14 cellular contexts compared by ENCODE assay signal in genomic region chr17:67982686-67983085, GRCh38.
"Had no signal": no experiment of that assay in that cellular context is flagged by ENCODE, and none has a peak within 500 bp of the region (broad histone marks: within the 10 kb centered on the region; RNA-seq: fewer than 3 reads in every experiment).

No MANE protein-coding gene starts in this region.

- H3K27ac Mint-ChIP-seq: activated T-helper 1 cell treated with anti-CD3 and anti-CD28 coated beads, Interleukin-12 subunit alpha, Interleukin-12 subunit beta, Interleukin-2, Interleukin-4 antibody, amounts not matched to agents 30 ng/mL and 10 ng/mL and 1 ng/mL, durations not matched to agents 14 hours and 24 hours and 36 hours; stimulated activated naive B cell treated with anti-CD40 and anti-IgM and Interleukin-4, amounts not matched to agents 10 μg/mL and 1 μg/mL and 100 μg/mL, for 72 hours had no signal

- H3K9me3 ChIP-seq: gastrocnemius medialis, tibial artery had no signal

- H3K27ac ChIP-seq: coronary artery, gastrocnemius medialis, tibial artery, WERI-Rb-1 had no signal

- H3K27me3 Mint-ChIP-seq: activated naive CD8-positive, alpha-beta T cell treated with anti-CD3 and anti-CD28 coated beads for 36 hours; central memory CD8-positive, alpha-beta T cell; naive thymus-derived CD4-positive, alpha-beta T cell; stimulated activated naive B cell treated with anti-CD40 and anti-IgM and Interleukin-4, amounts not matched to agents 10 μg/mL and 1 μg/mL and 100 μg/mL, for 72 hours had no signal

- H3K4me1 Mint-ChIP-seq: central memory CD8-positive, alpha-beta T cell; naive thymus-derived CD4-positive, alpha-beta T cell had no signal

- H3K4me3 ChIP-seq: coronary artery, gastrocnemius medialis, tibial artery had no signal

- H3K27me3 ChIP-seq: gastrocnemius medialis, tibial artery had no signal

- H3K4me1 ChIP-seq: gastrocnemius medialis had no signal

- H3K4me3 Mint-ChIP-seq: activated naive CD8-positive, alpha-beta T cell treated with anti-CD3 and anti-CD28 coated beads for 36 hours; activated T-helper 1 cell treated with anti-CD3 and anti-CD28 coated beads, Interleukin-12 subunit alpha, Interleukin-12 subunit beta, Interleukin-2, Interleukin-4 antibody, amounts not matched to agents 30 ng/mL and 10 ng/mL and 1 ng/mL, durations not matched to agents 14 hours and 24 hours and 36 hours; central memory CD8-positive, alpha-beta T cell; naive thymus-derived CD4-positive, alpha-beta T cell; stimulated activated naive B cell treated with anti-CD40 and anti-IgM and Interleukin-4, amounts not matched to agents 10 μg/mL and 1 μg/mL and 100 μg/mL, for 72 hours had no signal

- H3K9me3 Mint-ChIP-seq: activated naive CD8-positive, alpha-beta T cell treated with anti-CD3 and anti-CD28 coated beads for 36 hours; activated T-helper 1 cell treated with anti-CD3 and anti-CD28 coated beads, Interleukin-12 subunit alpha, Interleukin-12 subunit beta, Interleukin-2, Interleukin-4 antibody, amounts not matched to agents 30 ng/mL and 10 ng/mL and 1 ng/mL, durations not matched to agents 14 hours and 24 hours and 36 hours; central memory CD8-positive, alpha-beta T cell; stimulated activated naive B cell treated with anti-CD40 and anti-IgM and Interleukin-4, amounts not matched to agents 10 μg/mL and 1 μg/mL and 100 μg/mL, for 72 hours had no signal

- DNase-seq: activated CD4-positive, alpha-beta T cell treated with anti-CD3 and anti-CD28 coated beads, Interleukin-2, amount 50 U/mL, for 4 hours; activated gamma-delta T cell treated with Interleukin-2 at 50 U/mL for 16 hours; activated naive CD8-positive, alpha-beta T cell treated with anti-CD3 and anti-CD28 coated beads for 36 hours; amniotic stem cell; gastrocnemius medialis; mesendoderm; naive thymus-derived CD4-positive, alpha-beta T cell; posterior cingulate gyrus; stimulated activated naive B cell treated with anti-CD40 and anti-IgM and Interleukin-4, amounts not matched to agents 10 μg/mL and 1 μg/mL and 100 μg/mL, for 72 hours; tibial artery; WERI-Rb-1 had no signal

- H3K36me3 ChIP-seq: gastrocnemius medialis had no signal

- ATAC-seq: gastrocnemius medialis; naive thymus-derived CD4-positive, alpha-beta T cell; stimulated activated naive B cell treated with anti-CD40 and anti-IgM and Interleukin-4, amounts not matched to agents 10 μg/mL and 1 μg/mL and 100 μg/mL, for 72 hours had no signal
